ENCODE assay signal across 25 cellular contexts in genomic region chr2:222054813-222055212, GRCh38.
"Had no signal": no experiment of that assay in that cellular context is flagged by ENCODE, and none has a peak within 500 bp of the region (broad histone marks: within the 10 kb centered on the region; RNA-seq: fewer than 3 reads in every experiment).

No MANE protein-coding gene starts in this region.

- DNase-seq: colonic mucosa; effector CD8-positive, alpha-beta T cell; glutamatergic neuron; heart right ventricle; hippocampal formation; left cardiac atrium; left lung; mesenchymal stem cell; mucosa of descending colon; naive B cell; right lobe of liver; small intestine; stimulated activated CD4-positive, alpha-beta T cell treated with anti-CD3 and anti-CD28 coated beads, Interleukin-15, amount 100 ng/mL, for 24 hours; stimulated activated CD4-positive, alpha-beta T cell treated with anti-CD3 and anti-CD28 coated beads, Interleukin-2, amount 100 ng/mL, for 48 hours; stimulated activated naive B cell treated with anti-CD40 and anti-IgM and Interleukin-4, amounts not matched to agents 10 μg/mL and 1 μg/mL and 100 μg/mL, for 72 hours; upper lobe of left lung had no signal

- ATAC-seq: esophagus mucosa; gastroesophageal sphincter; heart right ventricle; left cardiac atrium; left lung; mucosa of descending colon; natural killer cell treated with Interleukin-12 subunit alpha and Interleukin-12 subunit beta and Interleukin-15 and Interleukin-18, amount 100 ng/mL, for 72 hours; right lobe of liver; stimulated activated naive B cell treated with anti-CD40 and anti-IgM and Interleukin-4, amounts not matched to agents 10 μg/mL and 1 μg/mL and 100 μg/mL, for 72 hours had no signal

- H3K4me3 ChIP-seq: colonic mucosa, gastroesophageal sphincter, heart right ventricle, left lung, mucosa of descending colon, right lobe of liver, thoracic aorta, tibial nerve, upper lobe of left lung had no signal

- H3K27me3 ChIP-seq: colonic mucosa, right lobe of liver, upper lobe of left lung had no signal

- H3K27ac ChIP-seq: colonic mucosa, epithelial cell of prostate, gastroesophageal sphincter, heart right ventricle, left lung, parathyroid adenoma, right lobe of liver, thoracic aorta, tibial nerve, upper lobe of left lung had no signal

- H3K36me3 ChIP-seq: colonic mucosa, gastroesophageal sphincter, heart right ventricle, left lung, right lobe of liver, thoracic aorta, tibial nerve, upper lobe of left lung had no signal

- FAIRE-seq: islet of Langerhans, small intestine, urothelium cell line had no signal

- H3K4me1 ChIP-seq: colonic mucosa, gastroesophageal sphincter, left lung, parathyroid adenoma, right lobe of liver, upper lobe of left lung had no signal

- H3K9me3 ChIP-seq: colonic mucosa, gastroesophageal sphincter, heart right ventricle, left lung, mucosa of descending colon, right lobe of liver, thoracic aorta, tibial nerve, upper lobe of left lung had no signal
